7 cellular contexts compared by ENCODE assay signal in the genomic region with DNA sequence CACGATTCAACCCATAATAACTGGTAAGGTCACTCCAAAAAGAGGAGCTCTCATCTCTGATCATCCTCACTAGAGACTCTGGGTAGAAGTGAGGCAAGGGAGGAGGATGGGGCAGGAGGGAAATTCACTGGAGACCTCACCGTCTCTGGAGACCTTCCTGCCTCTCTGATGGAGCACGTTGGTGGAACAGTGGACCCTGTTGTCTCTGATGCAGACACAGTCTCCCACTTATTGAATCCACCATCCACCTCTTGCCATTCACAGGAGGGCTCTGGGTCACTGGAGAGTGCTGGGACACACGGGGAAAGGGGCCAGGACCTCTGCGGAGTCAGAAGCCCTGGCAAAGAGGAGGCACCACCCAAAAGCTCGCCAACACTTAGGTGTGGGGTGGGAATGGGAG.
"Had no signal": no experiment of that assay in that cellular context is flagged by ENCODE, and none has a peak within 500 bp of the region (broad histone marks: within the 10 kb centered on the region; RNA-seq: fewer than 3 reads in every experiment).

No MANE protein-coding gene starts in this region.

- H3K27ac ChIP-seq: GM23248 had no signal

- DNase-seq: GM23248, GOT3, H7, HCEC 1CT, HFFc6 had no signal

- H3K9me3 ChIP-seq: HAP-1 had no signal

- H3K4me3 Mint-ChIP-seq: GM23338, HFFc6 had no signal

- H3K4me1 ChIP-seq: HAP-1 had no signal

- H3K9ac ChIP-seq: GM23248 had no signal

- H3K4me1 Mint-ChIP-seq: GM23338 had no signal

- H3K27ac Mint-ChIP-seq: GM23338, HFFc6 had no signal

- H3K4me2 ChIP-seq: GM23338 had no signal

- H2AFZ ChIP-seq: GM23248, GM23338 had no signal

- H3K4me3 ChIP-seq: GM23248, GM23338, HAP-1 had no signal
